Comparison of ENCODE assay signal across 17 cellular contexts in the genomic region with DNA sequence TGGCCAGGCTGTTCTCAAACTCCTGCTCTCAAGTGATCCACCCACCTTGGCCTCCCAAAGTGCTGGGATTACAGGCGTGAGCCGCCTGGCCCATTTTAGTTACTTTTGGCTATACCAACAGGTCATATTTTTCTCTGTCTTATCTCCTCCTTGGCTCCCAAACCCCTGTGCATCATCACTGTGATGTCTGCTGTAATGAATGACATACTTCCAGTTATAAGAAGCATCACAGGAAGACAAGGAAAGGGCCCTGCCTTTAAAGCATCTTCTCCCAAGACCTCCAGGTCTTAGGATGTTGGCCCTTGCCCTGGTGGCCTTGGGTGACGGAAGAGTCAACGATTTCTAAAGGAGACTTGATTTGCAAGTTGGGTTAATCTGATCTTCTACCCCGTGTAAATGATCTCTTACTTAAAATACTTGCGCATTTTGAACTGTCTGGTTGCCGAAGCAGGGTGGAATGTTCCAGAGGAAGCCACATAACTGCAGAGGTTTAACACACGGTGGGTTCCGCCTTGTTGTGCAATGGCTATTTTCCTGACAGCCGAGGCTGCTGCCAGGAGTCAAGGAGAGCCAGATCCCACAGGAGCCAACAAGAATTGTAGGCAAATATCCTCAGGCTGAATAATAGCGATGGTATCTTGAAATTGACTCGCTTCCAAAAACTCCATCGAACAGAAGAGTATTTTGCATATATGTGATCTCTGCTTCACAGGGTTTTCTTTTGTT. TPM values are rescaled to one million over a fixed set of nuclear protein-coding genes. Genes with fewer than 3 reads are reported as not detected.
DNase-seq lines count a peak whose midpoint lies in the region; ATAC-seq and TF ChIP-seq lines count a peak whose summit lies in the region.
"Had no signal": no experiment of that assay in that cellular context is flagged by ENCODE, and none has a peak within 500 bp of the region (broad histone marks: within the 10 kb centered on the region; RNA-seq: fewer than 3 reads in every experiment).

No MANE protein-coding gene starts in this region.

- peak; percentile 94 for DNase-seq in EH (ENCODE audit: low read depth)
- DNase-seq in fibroblast of peridontal ligament (ENCODE audit: extremely low read depth): peak; percentile 45
- DNase-seq in skeletal muscle cell (ENCODE audit: low read depth): peak; percentile 95
- no peak for DNase-seq in CD1c-positive myeloid dendritic cell (ENCODE audit: extremely low spot score)
- DNase-seq in RPMI8226: no peak
- no peak for DNase-seq in esophagus muscularis mucosa (ENCODE audit: extremely low spot score)
- no peak for DNase-seq in activated CD4-positive, CD25-positive, alpha-beta regulatory T cell treated with anti-CD3 and anti-CD28 coated beads, Interleukin-2, amount 50 U/mL, for 72 hours
- DNase-seq: activated CD8-positive, alpha-beta memory T cell treated with anti-CD3 and anti-CD28 coated beads, Interleukin-2, amount 50 U/mL, for 4 hours; activated naive CD4-positive, alpha-beta T cell treated with anti-CD3 and anti-CD28 coated beads, Interleukin-2, amount 10 ng/mL, durations not matched to agents 7 days and 5 days; DMS 273 treated with DMSO at 0.1 percent for 48 hours; H7; NCI-H1417 treated with DMSO at 0.1 percent for 48 hours; stimulated activated CD4-positive, alpha-beta T cell treated with anti-CD3 and anti-CD28 coated beads, Interleukin-4, amount 100 ng/mL, for 1 hour; T-cell had no signal

- ATAC-seq in SK-N-SH treated with all-trans-retinoic acid at 6 μM for 48 hours: peak; percentile 54; the same call in 2 of the 3 replicates
- ATAC-seq: left lobe of liver, T-cell had no signal

- peak overlapping the region in 1 of 4 donors; percentile 2 for H3K27ac ChIP-seq in esophagus muscularis mucosa (replicated peaks in 1 of 4)
- H3K27ac ChIP-seq: hepatocyte had no signal

- H3K36me3 ChIP-seq in esophagus muscularis mucosa: no peaks in the 10 kb centered on the region

- TF ChIP-seq CTCF in esophagus muscularis mucosa (IDR thresholded peaks at IDR 0.05): no peak

- no peaks in the 10 kb centered on the region for H3K27me3 ChIP-seq in esophagus muscularis mucosa
- H3K27me3 ChIP-seq: hepatocyte had no signal

- no peak for TF ChIP-seq EP300 in esophagus muscularis mucosa (IDR thresholded peaks at IDR 0.05)

- no peak overlapping the region for H3K4me3 ChIP-seq in skeletal muscle cell (ENCODE audit: low read depth, low read length)
- H3K4me3 ChIP-seq in esophagus muscularis mucosa: no peak overlapping the region
- H3K4me3 ChIP-seq: hepatocyte had no signal

- intact Hi-C loops in esophagus muscularis mucosa (cut with DNase I): no loop called here

- H3K9me3 ChIP-seq in esophagus muscularis mucosa: no peaks in the 10 kb centered on the region

- no peaks in the 10 kb centered on the region for H3K4me1 ChIP-seq in esophagus muscularis mucosa

- no peak for TF ChIP-seq POLR2A in esophagus muscularis mucosa (IDR thresholded peaks at IDR 0.05; ENCODE audit: low read depth)

- WGBS in esophagus muscularis mucosa: 72% methylated on average over 12 of the region's 13 CpGs

TF ChIP-seq in SK-N-SH treated with all-trans-retinoic acid at 6 μM for 48 hours, 23 proteins besides CTCF, POLR2A, EP300 and RAD21:
- TF ChIP-seq ESRRG (CRISPR knock-in tag; IDR thresholded peaks at IDR 0.05) (no peak), PPARA (CRISPR knock-in tag; IDR thresholded peaks at IDR 0.05; ENCODE audit: borderline replicate concordance) (no peak), ARNTL (CRISPR knock-in tag; IDR thresholded peaks at IDR 0.05; ENCODE audit: borderline replicate concordance, low read depth) (no peak), ZNF8 (CRISPR knock-in tag; IDR thresholded peaks at IDR 0.05) (no peak), PATZ1 (CRISPR knock-in tag; IDR thresholded peaks at IDR 0.05; ENCODE audit: borderline replicate concordance) (no peak), RARB (CRISPR knock-in tag; IDR thresholded peaks at IDR 0.05) (no peak), OSR1 (CRISPR knock-in tag; IDR thresholded peaks at IDR 0.05) (no peak), TOX (CRISPR knock-in tag; IDR thresholded peaks at IDR 0.05; ENCODE audit: borderline replicate concordance) (no peak), ISL1 (CRISPR knock-in tag; IDR thresholded peaks at IDR 0.05) (no peak), CSDC2 (CRISPR knock-in tag; IDR thresholded peaks at IDR 0.05) (no peak), ZNF70 (CRISPR knock-in tag; IDR thresholded peaks at IDR 0.05) (no peak)
- TF ChIP-seq, protein P1, sequence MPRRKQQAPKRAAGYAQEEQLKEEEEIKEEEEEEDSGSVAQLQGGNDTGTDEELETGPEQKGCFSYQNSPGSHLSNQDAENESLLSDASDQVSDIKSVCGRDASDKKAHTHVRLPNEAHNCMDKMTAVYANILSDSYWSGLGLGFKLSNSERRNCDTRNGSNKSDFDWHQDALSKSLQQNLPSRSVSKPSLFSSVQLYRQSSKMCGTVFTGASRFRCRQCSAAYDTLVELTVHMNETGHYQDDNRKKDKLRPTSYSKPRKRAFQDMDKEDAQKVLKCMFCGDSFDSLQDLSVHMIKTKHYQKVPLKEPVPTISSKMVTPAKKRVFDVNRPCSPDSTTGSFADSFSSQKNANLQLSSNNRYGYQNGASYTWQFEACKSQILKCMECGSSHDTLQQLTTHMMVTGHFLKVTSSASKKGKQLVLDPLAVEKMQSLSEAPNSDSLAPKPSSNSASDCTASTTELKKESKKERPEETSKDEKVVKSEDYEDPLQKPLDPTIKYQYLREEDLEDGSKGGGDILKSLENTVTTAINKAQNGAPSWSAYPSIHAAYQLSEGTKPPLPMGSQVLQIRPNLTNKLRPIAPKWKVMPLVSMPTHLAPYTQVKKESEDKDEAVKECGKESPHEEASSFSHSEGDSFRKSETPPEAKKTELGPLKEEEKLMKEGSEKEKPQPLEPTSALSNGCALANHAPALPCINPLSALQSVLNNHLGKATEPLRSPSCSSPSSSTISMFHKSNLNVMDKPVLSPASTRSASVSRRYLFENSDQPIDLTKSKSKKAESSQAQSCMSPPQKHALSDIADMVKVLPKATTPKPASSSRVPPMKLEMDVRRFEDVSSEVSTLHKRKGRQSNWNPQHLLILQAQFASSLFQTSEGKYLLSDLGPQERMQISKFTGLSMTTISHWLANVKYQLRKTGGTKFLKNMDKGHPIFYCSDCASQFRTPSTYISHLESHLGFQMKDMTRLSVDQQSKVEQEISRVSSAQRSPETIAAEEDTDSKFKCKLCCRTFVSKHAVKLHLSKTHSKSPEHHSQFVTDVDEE (CRISPR knock-in tag; IDR thresholded peaks at IDR 0.05): no peak
- TF ChIP-seq, protein P2, sequence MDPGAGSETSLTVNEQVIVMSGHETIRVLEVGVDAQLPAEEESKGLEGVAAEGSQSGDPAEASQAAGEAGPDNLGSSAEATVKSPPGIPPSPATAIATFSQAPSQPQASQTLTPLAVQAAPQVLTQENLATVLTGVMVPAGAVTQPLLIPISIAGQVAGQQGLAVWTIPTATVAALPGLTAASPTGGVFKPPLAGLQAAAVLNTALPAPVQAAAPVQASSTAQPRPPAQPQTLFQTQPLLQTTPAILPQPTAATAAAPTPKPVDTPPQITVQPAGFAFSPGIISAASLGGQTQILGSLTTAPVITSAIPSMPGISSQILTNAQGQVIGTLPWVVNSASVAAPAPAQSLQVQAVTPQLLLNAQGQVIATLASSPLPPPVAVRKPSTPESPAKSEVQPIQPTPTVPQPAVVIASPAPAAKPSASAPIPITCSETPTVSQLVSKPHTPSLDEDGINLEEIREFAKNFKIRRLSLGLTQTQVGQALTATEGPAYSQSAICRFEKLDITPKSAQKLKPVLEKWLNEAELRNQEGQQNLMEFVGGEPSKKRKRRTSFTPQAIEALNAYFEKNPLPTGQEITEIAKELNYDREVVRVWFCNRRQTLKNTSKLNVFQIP (CRISPR knock-in tag; IDR thresholded peaks at IDR 0.05; ENCODE audit: borderline replicate concordance, low read depth): no peak
TF ChIP-seq in SK-N-SH treated with all-trans-retinoic acid at 6 μM for 48 hours: peak in this region for 0.

RNA-seq across cellular contexts. Expression of gene PLXNC1, which starts 55.7 kb away (rescaled TPM):
- 10 to 100 TPM in 1 of 4 donors, 1 to 10 TPM in 3; 4.0 to 12.3 (median 7.4) TPM for total RNA-seq in esophagus muscularis mucosa

Comparison
In these comparisons a context has a peak if more than half of its experiments do, and no peak if none do; other contexts are left out.
1. DNase-seq: peak in EH (single experiment), fibroblast of peridontal ligament (single experiment) and skeletal muscle cell (single experiment); none in CD1c-positive myeloid dendritic cell (single experiment), RPMI8226 (single experiment), esophagus muscularis mucosa (single experiment) and activated CD4-positive, CD25-positive, alpha-beta regulatory T cell treated with anti-CD3 and anti-CD28 coated beads, Interleukin-2, amount 50 U/mL, for 72 hours (single experiment).